1 cellular context compared by ENCODE assay signal in genomic region chr6:28212510-28213212, GRCh38.
TF ChIP-seq lines count a peak whose summit lies in the region.

No MANE protein-coding gene starts in this region.

TF ChIP-seq in HepG2, 621 proteins besides CTCF, POLR2A, EP300 and RAD21 (continued from another document and continues in another):
- TF ChIP-seq ZBTB33 (CRISPR knock-in tag; IDR thresholded peaks at IDR 0.05) (no peak), SAP130 (CRISPR knock-in tag; IDR thresholded peaks at IDR 0.05; ENCODE audit: low read depth) (peak; percentile 69), ZXDC (CRISPR knock-in tag; IDR thresholded peaks at IDR 0.05) (no peak), CENPBD1 (CRISPR knock-in tag; IDR thresholded peaks at IDR 0.05; ENCODE audit: borderline replicate concordance, low read depth) (no peak), ZBTB10 (CRISPR knock-in tag; IDR thresholded peaks at IDR 0.05; ENCODE audit: borderline replicate concordance) (0 out of 2 replicates have a peak, but pooled peaks have one; percentile 20), CBX1 (IDR thresholded peaks at IDR 0.05; ENCODE audit: low read depth) (no peak), ZNF597 (CRISPR knock-in tag; IDR thresholded peaks at IDR 0.05) (no peak), MLLT10 (CRISPR knock-in tag; IDR thresholded peaks at IDR 0.05) (no peak), ZNF512 (CRISPR knock-in tag; IDR thresholded peaks at IDR 0.05) (no peak), ZNF563 (CRISPR knock-in tag; IDR thresholded peaks at IDR 0.05) (0 out of 2 replicates have a peak, but pooled peaks have one; percentile 8), NR1H2 (CRISPR knock-in tag; IDR thresholded peaks at IDR 0.05; ENCODE audit: borderline replicate concordance, low read depth) (no peak), ZNF710 (CRISPR knock-in tag; IDR thresholded peaks at IDR 0.05; ENCODE audit: borderline replicate concordance) (peak; percentile 55; the same call in 1 of the 2 replicates), FOXC1 (CRISPR knock-in tag; IDR thresholded peaks at IDR 0.05; ENCODE audit: borderline replicate concordance) (no peak), ZFP91 (CRISPR knock-in tag; IDR thresholded peaks at IDR 0.05; ENCODE audit: borderline replicate concordance) (peak; percentile 15; the same call in 1 of the 2 replicates), NFAT5 (CRISPR knock-in tag; IDR thresholded peaks at IDR 0.05) (no peak), STAG1 (CRISPR knock-in tag; IDR thresholded peaks at IDR 0.05) (peak; percentile 44), RNF2 (conservative IDR thresholded peaks at IDR 0.05; ENCODE audit: low read depth) (no peak; the same call in 1 of the 2 replicates), FOSL2 (CRISPR knock-in tag; IDR thresholded peaks at IDR 0.05) (peak; percentile 64), U2AF1 (optimal IDR thresholded peaks at IDR 0.05; ENCODE audit: low read depth, low read length) (peak; percentile 39), TBX3 (IDR thresholded peaks at IDR 0.05; ENCODE audit: borderline replicate concordance) (no peak), CC2D1A (CRISPR knock-in tag; IDR thresholded peaks at IDR 0.05) (no peak), U2AF2 (IDR thresholded peaks at IDR 0.05; ENCODE audit: low read depth, low read length) (no peak), ZBTB34 (CRISPR knock-in tag; IDR thresholded peaks at IDR 0.05) (peak; percentile 47; the same call in 1 of the 2 replicates), TCF12 (IDR thresholded peaks at IDR 0.05) (no peak), TCF12 (CRISPR knock-in tag; IDR thresholded peaks at IDR 0.05) (no peak), THAP9 (CRISPR knock-in tag; IDR thresholded peaks at IDR 0.05; ENCODE audit: borderline replicate concordance) (no peak), ZSCAN25 (CRISPR knock-in tag; IDR thresholded peaks at IDR 0.05) (peak; percentile 35; the same call in 1 of the 2 replicates)
